Comparison of ENCODE assay signal across 8 cellular contexts in genomic region chr7:112204776-112205347, GRCh38. TPM values are rescaled to one million over a fixed set of nuclear protein-coding genes. Genes with fewer than 3 reads are reported as not detected.
DNase-seq lines count a peak whose midpoint lies in the region; ATAC-seq and TF ChIP-seq lines count a peak whose summit lies in the region.

No MANE protein-coding gene starts in this region.

- H3K36me3 ChIP-seq in CD4-positive, CD25-positive, alpha-beta regulatory T cell (ENCODE audit: control insufficient read depth, insufficient read depth, low read length), result no peaks in the 10 kb centered on the region

- no peaks in the 10 kb centered on the region for H3K36me3 Mint-ChIP-seq in CD4-positive, CD25-positive, alpha-beta regulatory T cell
- H3K36me3 Mint-ChIP-seq in HFFc6 (ENCODE audit: low read depth) (no peaks in the 10 kb centered on the region; the same call in 1 of the 2 replicates), nephron (ENCODE audit: low read depth) (no peaks in the 10 kb centered on the region)

- H3K4me1 Mint-ChIP-seq in CD4-positive, CD25-positive, alpha-beta regulatory T cell, result peaks cover 10 to 46% (median 21%) of the 10 kb centered on the region in 4 donors
- H3K4me1 Mint-ChIP-seq in HFFc6 (ENCODE audit: low read depth) (peaks cover 42% of the 10 kb centered on the region), nephron (peaks cover 20% of the 10 kb centered on the region)

- H3K27me3 Mint-ChIP-seq in CD4-positive, CD25-positive, alpha-beta regulatory T cell, result peaks cover 42% of the 10 kb centered on the region
- H3K27me3 Mint-ChIP-seq in HFFc6 (ENCODE audit: insufficient read depth) (no peaks in the 10 kb centered on the region), nephron (ENCODE audit: low read depth) (peaks cover 9% of the 10 kb centered on the region)

- DNase-seq in CD4-positive, CD25-positive, alpha-beta regulatory T cell, result peak in 2 of 3 donors; percentile 20 to 22
- DNase-seq in HFFc6 (no peak), SW480 (ENCODE audit: low spot score) (peak; percentile 53), epithelial cell of prostate (ENCODE audit: low read depth, low spot score) (no peak)
- no peak for DNase-seq in stimulated activated CD4-positive, alpha-beta T cell treated with anti-CD3 and anti-CD28 coated beads, Interleukin-12 subunit alpha, Interleukin-12 subunit beta, amount 100 ng/mL, for 4 hours
- DNase-seq in NK-92 treated with Interleukin-12 subunit alpha and Interleukin-12 subunit beta, amount 100 ng/mL, for 24 hours (lab: John Stamatoyannopoulos, UW), result no peak

- H3K4me3 ChIP-seq in CD4-positive, CD25-positive, alpha-beta regulatory T cell (ENCODE audit: low read depth, low read length), result peak overlapping the region; percentile 76

- H3K9me3 ChIP-seq in CD4-positive, CD25-positive, alpha-beta regulatory T cell (ENCODE audit: control insufficient read depth in 2 of 2, low read length in 2 of 2), result peaks cover 0 to 4% of the 10 kb centered on the region in 2 experiments

- H3K27ac ChIP-seq in CD4-positive, CD25-positive, alpha-beta regulatory T cell (ENCODE audit: insufficient read depth, low read length, poor library complexity, severe bottlenecking), result no peak overlapping the region
- H3K27ac ChIP-seq in epithelial cell of prostate, result peak overlapping the region; percentile 72

- no peaks in the 10 kb centered on the region for H3K9me3 Mint-ChIP-seq in CD4-positive, CD25-positive, alpha-beta regulatory T cell
- H3K9me3 Mint-ChIP-seq in HFFc6, result no peaks in the 10 kb centered on the region
- H3K9me3 Mint-ChIP-seq in nephron, result no peaks in the 10 kb centered on the region

- peaks cover 31% of the 10 kb centered on the region for H3K4me1 ChIP-seq in CD4-positive, CD25-positive, alpha-beta regulatory T cell (ENCODE audit: control insufficient read depth, insufficient read depth, low read length, poor library complexity, severe bottlenecking)

- peak overlapping the region; percentile 91 to 98 (median 94) for H3K4me3 Mint-ChIP-seq in CD4-positive, CD25-positive, alpha-beta regulatory T cell
- H3K4me3 Mint-ChIP-seq in HFFc6 (peak overlapping the region; percentile 99), nephron (peak overlapping the region; percentile 96 to 98 (median 97))

- peak overlapping the region in 1 of 3 donors; percentile 96 for H3K27ac Mint-ChIP-seq in CD4-positive, CD25-positive, alpha-beta regulatory T cell
- H3K27ac Mint-ChIP-seq in HFFc6 (peak overlapping the region; percentile 49), nephron (peak overlapping the region; percentile 59 to 95 (median 72))

- H3K27me3 ChIP-seq in CD4-positive, CD25-positive, alpha-beta regulatory T cell (ENCODE audit: control insufficient read depth, insufficient read depth, low read length), result peaks cover 43% of the 10 kb centered on the region

- no peak for ATAC-seq in CD4-positive, CD25-positive, alpha-beta regulatory T cell (ENCODE audit: low read depth in 2 of 2)
- ATAC-seq in HG03175 (IDR thresholded peaks at IDR 0.05; ENCODE audit: unreplicated experiment), result no peak

- TF ChIP-seq CTCF in HFFc6 (IDR thresholded peaks at IDR 0.05) (no peak), nephron (IDR thresholded peaks at IDR 0.05; ENCODE audit: unreplicated experiment in 3 of 3) (no peak)

RNA-seq across cellular contexts. Expression of gene DOCK4, which starts 1.3 kb away (rescaled TPM):
- total RNA-seq in CD4-positive, CD25-positive, alpha-beta regulatory T cell, result 0.44 TPM
- not detected for polyA plus RNA-seq in CD4-positive, CD25-positive, alpha-beta regulatory T cell
- total RNA-seq in HFFc6 (2021; fragmentation: NEBNext Ultra II Directional; extraction: Animal tissue kit (Norgen Biotek cat#: 25700)), result 1 to 10 TPM; 2.2 to 3.9 (median 3.3) TPM

RNA-seq across cellular contexts. Expression of gene ZNF277, which starts 1.6 kb away (rescaled TPM):
- 25.1 TPM for total RNA-seq in CD4-positive, CD25-positive, alpha-beta regulatory T cell
- polyA plus RNA-seq in CD4-positive, CD25-positive, alpha-beta regulatory T cell, result 10 to 100 TPM; 24.7 to 29.0 (median 27.2) TPM
- total RNA-seq in HFFc6 (2021; fragmentation: NEBNext Ultra II Directional; extraction: Animal tissue kit (Norgen Biotek cat#: 25700)), result 10 to 100 TPM in 5 of 6 experiments, 1 to 10 TPM in 1; 9.5 to 14.6 (median 13.5) TPM

Comparison
In these comparisons a context has a peak if more than half of its experiments do, and no peak if none do; other contexts are left out.
1. DNase-seq: peak in CD4-positive, CD25-positive, alpha-beta regulatory T cell (2 of 3) and SW480 (single experiment); none in HFFc6 (single experiment), epithelial cell of prostate (single experiment), stimulated activated CD4-positive, alpha-beta T cell treated with anti-CD3 and anti-CD28 coated beads, Interleukin-12 subunit alpha, Interleukin-12 subunit beta, amount 100 ng/mL, for 4 hours (single experiment) and NK-92 treated with Interleukin-12 subunit alpha and Interleukin-12 subunit beta, amount 100 ng/mL, for 24 hours (single experiment).
2. Peak in every context shown above with its lines, with median percentiles within 50 percentile points of each other: H3K4me3 Mint-ChIP-seq.